In genomic region chr10:71522438-71523144, GRCh38 we compare ENCODE assay signal across 2 cellular contexts.
TF ChIP-seq lines count a peak whose summit lies in the region.

No MANE protein-coding gene starts in this region.

TF ChIP-seq in SK-N-SH treated with all-trans-retinoic acid at 6 μM for 48 hours, 23 proteins besides CTCF, POLR2A, EP300 and RAD21:
- TF ChIP-seq ARNTL (CRISPR knock-in tag; IDR thresholded peaks at IDR 0.05; ENCODE audit: borderline replicate concordance, low read depth) = no peak
- TF ChIP-seq TOX (CRISPR knock-in tag; IDR thresholded peaks at IDR 0.05; ENCODE audit: borderline replicate concordance) = no peak
- peak; percentile 46; the same call in 1 of the 2 replicates for TF ChIP-seq ZNF70 (CRISPR knock-in tag; IDR thresholded peaks at IDR 0.05)
- no peak for TF ChIP-seq TCF4 (CRISPR knock-in tag; IDR thresholded peaks at IDR 0.05; ENCODE audit: borderline replicate concordance)
- TF ChIP-seq ZFP3 (CRISPR knock-in tag; IDR thresholded peaks at IDR 0.05) = no peak
- TF ChIP-seq SNAI2 (CRISPR knock-in tag; IDR thresholded peaks at IDR 0.05) = no peak

TF ChIP-seq in SK-N-SH, 30 proteins besides CTCF, POLR2A, EP300 and RAD21:
- TF ChIP-seq, protein P1, sequence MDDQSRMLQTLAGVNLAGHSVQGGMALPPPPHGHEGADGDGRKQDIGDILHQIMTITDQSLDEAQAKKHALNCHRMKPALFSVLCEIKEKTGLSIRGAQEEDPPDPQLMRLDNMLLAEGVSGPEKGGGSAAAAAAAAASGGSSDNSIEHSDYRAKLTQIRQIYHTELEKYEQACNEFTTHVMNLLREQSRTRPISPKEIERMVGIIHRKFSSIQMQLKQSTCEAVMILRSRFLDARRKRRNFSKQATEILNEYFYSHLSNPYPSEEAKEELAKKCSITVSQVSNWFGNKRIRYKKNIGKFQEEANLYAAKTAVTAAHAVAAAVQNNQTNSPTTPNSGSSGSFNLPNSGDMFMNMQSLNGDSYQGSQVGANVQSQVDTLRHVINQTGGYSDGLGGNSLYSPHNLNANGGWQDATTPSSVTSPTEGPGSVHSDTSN (IDR thresholded peaks at IDR 0.05) = no peak
- TF ChIP-seq TCF12 (IDR thresholded peaks at IDR 0.05) (no peak), SMC3 (IDR thresholded peaks at IDR 0.05; ENCODE audit: low read depth, low read length) (no peak), RFX5 (IDR thresholded peaks at IDR 0.05; ENCODE audit: low read length) (no peak), POLR2AphosphoS5 (IDR thresholded peaks at IDR 0.05; ENCODE audit: low read depth, low read length) (no peak), CHD2 (IDR thresholded peaks at IDR 0.05; ENCODE audit: low read length, partially characterized antibody) (no peak), TAF1 (IDR thresholded peaks at IDR 0.05; ENCODE audit: borderline replicate concordance, low read depth, low read length) (no peak), FOSL2 (IDR thresholded peaks at IDR 0.05; ENCODE audit: borderline replicate concordance, low read depth) (no peak), USF1 (IDR thresholded peaks at IDR 0.05; ENCODE audit: borderline replicate concordance, low read depth) (no peak), MAX (IDR thresholded peaks at IDR 0.05; ENCODE audit: low read depth) (no peak), FOXM1 (IDR thresholded peaks at IDR 0.05; ENCODE audit: low read depth) (no peak), GABPA (IDR thresholded peaks at IDR 0.05; ENCODE audit: low read depth) (no peak), MXI1 (IDR thresholded peaks at IDR 0.05; ENCODE audit: low read depth, low read length) (no peak)
- TF ChIP-seq, protein P2, sequence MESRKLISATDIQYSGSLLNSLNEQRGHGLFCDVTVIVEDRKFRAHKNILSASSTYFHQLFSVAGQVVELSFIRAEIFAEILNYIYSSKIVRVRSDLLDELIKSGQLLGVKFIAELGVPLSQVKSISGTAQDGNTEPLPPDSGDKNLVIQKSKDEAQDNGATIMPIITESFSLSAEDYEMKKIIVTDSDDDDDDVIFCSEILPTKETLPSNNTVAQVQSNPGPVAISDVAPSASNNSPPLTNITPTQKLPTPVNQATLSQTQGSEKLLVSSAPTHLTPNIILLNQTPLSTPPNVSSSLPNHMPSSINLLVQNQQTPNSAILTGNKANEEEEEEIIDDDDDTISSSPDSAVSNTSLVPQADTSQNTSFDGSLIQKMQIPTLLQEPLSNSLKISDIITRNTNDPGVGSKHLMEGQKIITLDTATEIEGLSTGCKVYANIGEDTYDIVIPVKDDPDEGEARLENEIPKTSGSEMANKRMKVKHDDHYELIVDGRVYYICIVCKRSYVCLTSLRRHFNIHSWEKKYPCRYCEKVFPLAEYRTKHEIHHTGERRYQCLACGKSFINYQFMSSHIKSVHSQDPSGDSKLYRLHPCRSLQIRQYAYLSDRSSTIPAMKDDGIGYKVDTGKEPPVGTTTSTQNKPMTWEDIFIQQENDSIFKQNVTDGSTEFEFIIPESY (IDR thresholded peaks at IDR 0.05; ENCODE audit: borderline replicate concordance, low read depth) = no peak
